ENCODE assay signal across 12 cellular contexts in the genomic region with DNA sequence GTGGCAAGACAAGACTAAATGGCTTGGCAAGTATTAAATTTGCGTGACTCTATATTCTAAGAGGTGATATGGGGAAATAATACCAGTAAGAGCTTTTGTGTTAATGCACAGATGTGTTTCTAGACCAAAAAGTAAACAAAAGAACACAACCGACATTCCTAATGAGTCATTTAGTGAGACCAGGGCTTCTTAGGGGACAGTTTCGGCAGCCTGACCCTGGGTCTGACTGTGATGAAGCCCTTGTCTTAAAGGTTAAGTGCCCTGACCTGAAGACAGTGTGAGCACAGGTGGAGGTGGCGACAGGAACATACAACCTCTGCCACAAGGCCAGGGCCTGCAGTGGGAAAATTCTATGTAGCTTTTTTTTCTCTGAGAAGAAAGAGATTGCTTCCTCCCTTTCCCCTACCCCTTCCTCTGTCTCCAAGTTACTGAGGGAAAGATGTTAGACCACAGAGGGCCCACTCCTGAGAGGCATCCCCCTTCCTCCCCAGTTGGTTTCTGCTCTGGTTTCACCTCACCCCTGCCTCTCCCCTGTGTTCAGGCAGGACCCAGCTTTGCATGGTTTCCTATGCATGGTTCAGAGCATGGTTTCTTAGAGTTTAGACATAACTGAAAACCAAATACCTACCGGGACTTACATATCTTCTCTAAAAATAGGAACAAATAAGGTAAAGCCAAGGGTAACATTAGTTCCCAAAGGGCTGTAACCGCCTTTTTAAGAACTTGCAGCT. TPM values are rescaled to one million over a fixed set of nuclear protein-coding genes. Genes with fewer than 3 reads are reported as not detected.
DNase-seq lines count a peak whose midpoint lies in the region; ATAC-seq and TF ChIP-seq lines count a peak whose summit lies in the region.
"Had no signal": no experiment of that assay in that cellular context is flagged by ENCODE, and none has a peak within 500 bp of the region (broad histone marks: within the 10 kb centered on the region; RNA-seq: fewer than 3 reads in every experiment).

No MANE protein-coding gene starts in this region.

- H3K9me3 ChIP-seq in mucosa of descending colon (no peaks in the 10 kb centered on the region), lower lobe of right lung (no peaks in the 10 kb centered on the region)

- DNase-seq in GM06990 (ENCODE audit: extremely low read depth, insufficient read length), result peak; percentile 13
- DNase-seq in LHCN-M2 (ENCODE audit: low read depth), result peak; percentile 41
- DNase-seq in kidney tubule cell (ENCODE audit: low spot score), result peak; percentile 36
- DNase-seq in mucosa of descending colon, result no peak
- no peak for DNase-seq in lower lobe of right lung
- DNase-seq in D341Med (ENCODE audit: low spot score), result no peak
- DNase-seq in DMS114 treated with DMSO at 0.1 percent for 48 hours (lab: John Stamatoyannopoulos, UW; ENCODE audit: unreplicated experiment), result no peak
- DNase-seq: activated CD4-positive, alpha-beta T cell treated with anti-CD3 and anti-CD28 coated beads, Interleukin-2, amount 10 ng/mL, durations not matched to agents 24 days and 14 days; DMS79; erythroblast; NCI-H1694 treated with DMSO at 0.1 percent for 48 hours had no signal

- intact Hi-C loops in mucosa of descending colon (cut with DNase I, micrococcal nuclease), result no loop called here
- intact Hi-C loops in lower lobe of right lung (cut with DNase I), result no loop called here

- no peaks in the 10 kb centered on the region; the same call in 1 of the 2 replicates for H3K27me3 ChIP-seq in GM06990 (replicated peaks; ENCODE audit: control insufficient read depth, insufficient read depth, low read length)
- no peaks in the 10 kb centered on the region for H3K27me3 ChIP-seq in lower lobe of right lung (ENCODE audit: low read depth)

- H3K4me1 ChIP-seq in mucosa of descending colon (ENCODE audit: low read depth) (no peaks in the 10 kb centered on the region), lower lobe of right lung (no peaks in the 10 kb centered on the region)

- no peak overlapping the region for H3K4me3 ChIP-seq in GM06990 (replicated peaks; ENCODE audit: low read depth, low read length)
- H3K4me3 ChIP-seq in mucosa of descending colon, result no peak overlapping the region
- H3K4me3 ChIP-seq in lower lobe of right lung, result no peak overlapping the region

- no peak overlapping the region for H3K27ac ChIP-seq in lower lobe of right lung

- no peaks in the 10 kb centered on the region for H3K36me3 ChIP-seq in GM06990 (ENCODE audit: control insufficient read depth, insufficient read depth, low read length)
- H3K36me3 ChIP-seq in mucosa of descending colon (ENCODE audit: low read depth), result no peaks in the 10 kb centered on the region
- H3K36me3 ChIP-seq in lower lobe of right lung, result peaks cover 4% of the 10 kb centered on the region

- ATAC-seq in GM21447 (IDR thresholded peaks at IDR 0.05; ENCODE audit: unreplicated experiment) (peak; percentile 72), mucosa of descending colon (no peak), lower lobe of right lung (no peak)

- no peak for TF ChIP-seq CTCF in GM06990 (IDR thresholded peaks at IDR 0.05; ENCODE audit: insufficient read depth, low read length, poor library complexity, severe bottlenecking)
- no peak for TF ChIP-seq CTCF in mucosa of descending colon (IDR thresholded peaks at IDR 0.05)
- no peak for TF ChIP-seq CTCF in lower lobe of right lung (IDR thresholded peaks at IDR 0.05)

RNA-seq across cellular contexts. Expression of a gene that starts 24.9 kb away (rescaled TPM):
- total RNA-seq in LHCN-M2 (2014; rRNA removed) (11.3 and 12.4 TPM in 2 replicates), mucosa of descending colon (1 to 10 TPM; 3.6 to 5.1 (median 4.8) TPM), lower lobe of right lung (49.9 TPM)
- 8.1 TPM for polyA plus RNA-seq in LHCN-M2 (2012)

Comparison
In these comparisons a context has a peak if more than half of its experiments do, and no peak if none do; other contexts are left out.
1. DNase-seq: peak in GM06990 (single experiment), LHCN-M2 (single experiment) and kidney tubule cell (single experiment); none in mucosa of descending colon (0 of 3), lower lobe of right lung (single experiment), D341Med (single experiment) and DMS114 treated with DMSO at 0.1 percent for 48 hours (single experiment).